ENCODE assay signal across 8 cellular contexts in the genomic region with DNA sequence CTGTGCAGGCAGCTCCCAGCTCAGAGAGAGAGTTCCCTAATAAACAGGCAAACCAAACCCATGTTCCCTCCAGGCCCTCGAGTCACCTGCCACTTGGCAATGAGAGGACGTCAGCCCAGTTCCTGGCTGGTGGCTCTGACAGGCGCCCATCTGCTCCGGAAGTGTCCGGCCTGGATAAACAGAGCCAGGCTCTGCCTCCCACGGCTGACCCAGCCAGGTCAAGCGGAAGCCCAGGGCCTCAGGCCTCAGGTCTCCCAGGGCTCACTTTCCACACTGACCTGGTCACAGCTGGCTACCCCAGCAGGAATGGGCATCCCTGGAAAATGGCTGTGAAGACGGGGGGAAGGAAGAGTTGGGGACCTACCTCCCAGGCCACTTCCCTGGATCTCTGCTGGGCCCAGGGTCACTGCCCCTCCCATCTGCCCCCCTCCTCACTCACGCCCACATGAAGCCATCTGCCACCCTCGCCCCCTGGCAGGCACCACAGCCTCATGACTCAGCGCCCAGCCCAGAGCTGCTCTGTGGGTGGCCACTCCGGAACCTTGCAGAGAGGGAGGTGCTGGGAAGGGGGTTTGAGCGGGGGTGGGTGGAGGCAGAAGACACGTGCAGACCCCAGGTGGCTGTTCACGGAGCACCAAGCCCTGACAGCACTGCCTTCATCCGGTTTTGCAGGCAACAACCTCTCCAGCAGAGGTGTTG. TPM values are rescaled to one million over a fixed set of nuclear protein-coding genes. Genes with fewer than 3 reads are reported as not detected.
A peak's percentile ranks its signal among the peaks of the same experiment; 100 is the strongest.
DNase-seq lines count a peak whose midpoint lies in the region; ATAC-seq and TF ChIP-seq lines count a peak whose summit lies in the region.

No MANE protein-coding gene starts in this region.

- no peak overlapping the region for H3K27ac Mint-ChIP-seq in activated CD8-positive, alpha-beta T cell treated with anti-CD3 and anti-CD28 coated beads, Interleukin-2, amount 10 ng/mL, durations not matched to agents 7 days and 5 days

- H3K4me3 Mint-ChIP-seq in activated CD8-positive, alpha-beta T cell treated with anti-CD3 and anti-CD28 coated beads, Interleukin-2, amount 10 ng/mL, durations not matched to agents 7 days and 5 days = no peak overlapping the region

- POLR2A ChIA-PET in activated CD8-positive, alpha-beta T cell treated with anti-CD3 and anti-CD28 coated beads, Interleukin-2, amount 10 ng/mL, durations not matched to agents 7 days and 5 days (lab: Charles Lee) = no interaction called here

- H3K9me3 Mint-ChIP-seq in activated CD8-positive, alpha-beta T cell treated with anti-CD3 and anti-CD28 coated beads, Interleukin-2, amount 10 ng/mL, durations not matched to agents 7 days and 5 days (ENCODE audit: insufficient read depth) = no peaks in the 10 kb centered on the region

- intact Hi-C loops in head of caudate nucleus (cut with DNase I) = no loop called here

- no peaks in the 10 kb centered on the region for H3K36me3 Mint-ChIP-seq in activated CD8-positive, alpha-beta T cell treated with anti-CD3 and anti-CD28 coated beads, Interleukin-2, amount 10 ng/mL, durations not matched to agents 7 days and 5 days (ENCODE audit: low read depth)

- no peak for TF ChIP-seq RAD21 in Ishikawa (IDR thresholded peaks at IDR 0.05; ENCODE audit: low read depth)

- DNase-seq in A172 (ENCODE audit: low spot score) = peak; percentile 75
- DNase-seq in activated CD8-positive, alpha-beta T cell treated with anti-CD3 and anti-CD28 coated beads, Interleukin-2, amount 10 ng/mL, durations not matched to agents 7 days and 5 days = peak; percentile 38
- DNase-seq in head of caudate nucleus = peak in 28 of 42 donors; percentile 10 to 69 (median 28)
- peak; percentile 11 to 12 for DNase-seq in stimulated activated CD4-positive, alpha-beta T cell treated with anti-CD3 and anti-CD28 coated beads, Interleukin-4, amount 100 ng/mL, for 48 hours (ENCODE audit: low read depth in 2 of 2)
- no peak for DNase-seq in NCI-H82 (lab: John Stamatoyannopoulos, UW)

- CTCF ChIA-PET in activated CD8-positive, alpha-beta T cell treated with anti-CD3 and anti-CD28 coated beads, Interleukin-2, amount 10 ng/mL, durations not matched to agents 7 days and 5 days (lab: Charles Lee) = interaction anchor here (1.1 kb wide), 1 partner anchor 18 kb away, joined by 3 read pairs; no protein-coding TSS in a partner anchor

- H3K4me1 Mint-ChIP-seq in activated CD8-positive, alpha-beta T cell treated with anti-CD3 and anti-CD28 coated beads, Interleukin-2, amount 10 ng/mL, durations not matched to agents 7 days and 5 days (ENCODE audit: low read depth) = peaks cover 46% of the 10 kb centered on the region

- TF ChIP-seq EP300 in Ishikawa (IDR thresholded peaks at IDR 0.05; ENCODE audit: borderline replicate concordance) = peak; percentile 90

- H3K27me3 Mint-ChIP-seq in activated CD8-positive, alpha-beta T cell treated with anti-CD3 and anti-CD28 coated beads, Interleukin-2, amount 10 ng/mL, durations not matched to agents 7 days and 5 days (ENCODE audit: low read depth) = peaks cover 3% of the 10 kb centered on the region

- ATAC-seq in activated CD8-positive, alpha-beta T cell treated with anti-CD3 and anti-CD28 coated beads, Interleukin-2, amount 10 ng/mL, durations not matched to agents 7 days and 5 days = peak; percentile 45
- no peak for ATAC-seq in GM19452 (IDR thresholded peaks at IDR 0.05; ENCODE audit: unreplicated experiment)
- ATAC-seq in HG02970 (IDR thresholded peaks at IDR 0.05; ENCODE audit: low FRiP score, unreplicated experiment) = no peak

TF ChIP-seq in Ishikawa, 13 proteins besides CTCF, POLR2A, EP300 and RAD21:
- TF ChIP-seq FOXM1 (IDR thresholded peaks at IDR 0.05; ENCODE audit: borderline replicate concordance, low read depth) (peak; percentile 63; the same call in 1 of the 2 replicates), NFIC (IDR thresholded peaks at IDR 0.05) (peak; percentile 57), TEAD4 (IDR thresholded peaks at IDR 0.05) (peak; percentile 47), REST (IDR thresholded peaks at IDR 0.05; ENCODE audit: low read depth) (no peak), EGR1 (IDR thresholded peaks at IDR 0.05) (peak; percentile 95), TCF12 (IDR thresholded peaks at IDR 0.05; ENCODE audit: low read depth) (peak; percentile 96), TAF1 (IDR thresholded peaks at IDR 0.05; ENCODE audit: low read depth) (no peak), CREB1 (IDR thresholded peaks at IDR 0.05; ENCODE audit: low read depth) (no peak), ZBTB7A (IDR thresholded peaks at IDR 0.05; ENCODE audit: low read depth) (peak; percentile 90), USF1 (IDR thresholded peaks at IDR 0.05) (0 out of 2 replicates have a peak, but pooled peaks have one; percentile 27)
- TF ChIP-seq, protein P1, sequence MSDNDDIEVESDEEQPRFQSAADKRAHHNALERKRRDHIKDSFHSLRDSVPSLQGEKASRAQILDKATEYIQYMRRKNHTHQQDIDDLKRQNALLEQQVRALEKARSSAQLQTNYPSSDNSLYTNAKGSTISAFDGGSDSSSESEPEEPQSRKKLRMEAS (IDR thresholded peaks at IDR 0.05) = peak; percentile 31

RNA-seq across cellular contexts. Expression of gene DUSP5, which starts 37.4 kb away (rescaled TPM):
- 6.8 and 9.5 TPM in 2 replicates for total RNA-seq in A172 (2014; rRNA removed; shearing (Covaris generic))
- total RNA-seq in activated CD8-positive, alpha-beta T cell treated with anti-CD3 and anti-CD28 coated beads, Interleukin-2, amount 10 ng/mL, durations not matched to agents 7 days and 5 days = 10 to 100 TPM; 26.8 to 27.8 TPM
